ENCODE assay signal across 20 cellular contexts in the genomic region with DNA sequence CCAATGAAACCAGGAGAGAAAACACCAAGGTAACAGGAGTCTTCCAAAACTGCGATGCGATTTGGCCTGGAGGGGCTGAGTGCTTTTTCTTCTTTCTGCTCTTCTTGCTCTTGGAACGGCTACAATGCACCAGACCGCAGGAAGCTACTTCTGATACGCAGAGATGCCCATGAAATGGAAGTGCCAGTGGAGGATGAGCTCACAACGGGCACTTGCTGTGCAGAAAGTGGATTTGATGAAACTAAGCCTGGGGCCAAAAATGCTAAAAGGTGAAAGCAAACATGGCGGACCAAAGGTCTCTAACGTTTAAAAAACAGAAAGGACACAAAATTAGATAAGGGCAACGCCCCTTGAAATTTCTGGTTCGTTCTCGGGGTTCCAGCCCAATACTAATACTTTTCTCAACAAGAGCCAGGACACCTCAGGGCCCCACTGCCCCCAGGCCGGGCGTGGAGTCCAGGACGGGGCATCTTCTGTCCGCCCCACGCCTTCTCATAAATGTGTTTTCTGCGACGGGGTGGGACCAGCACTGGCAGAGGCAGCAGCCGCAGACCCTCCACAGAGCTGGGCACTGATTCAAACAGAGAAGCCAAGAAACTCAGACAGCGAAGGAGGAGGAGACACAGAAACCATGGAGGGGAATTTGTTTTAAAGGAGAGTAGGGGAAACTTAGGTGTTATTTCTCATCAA.
DNase-seq lines count a peak whose midpoint lies in the region; ATAC-seq and TF ChIP-seq lines count a peak whose summit lies in the region.
"Had no signal": no experiment of that assay in that cellular context is flagged by ENCODE, and none has a peak within 500 bp of the region (broad histone marks: within the 10 kb centered on the region; RNA-seq: fewer than 3 reads in every experiment).

No MANE protein-coding gene starts in this region.

- no peaks in the 10 kb centered on the region for H3K36me3 ChIP-seq in heart right ventricle

- WGBS in heart right ventricle, 2 donors: 88 to 90% methylated on average over 20 of the region's 20 CpGs

- no peak overlapping the region for H3K4me3 ChIP-seq in heart right ventricle

- H3K27me3 ChIP-seq in heart right ventricle: peaks cover 0 to 27% (median 21%) of the 10 kb centered on the region in 7 donors

- no peaks in the 10 kb centered on the region for H3K4me1 ChIP-seq in heart right ventricle

- peak overlapping the region in 3 of 5 experiments; percentile 5 to 53 (median 7) for H3K4me3 Mint-ChIP-seq in brain
- H3K4me3 Mint-ChIP-seq in stimulated activated effector memory CD8-positive, alpha-beta T cell treated with anti-CD3 and anti-CD28 coated beads, Interleukin-12 subunit alpha, Interleukin-12 subunit beta, amount 100 ng/mL, for 72 hours: no peak overlapping the region
- H3K4me3 Mint-ChIP-seq: H9, HFFc6 had no signal

- H3K27ac ChIP-seq in heart right ventricle: no peak overlapping the region
- H3K27ac ChIP-seq: C4-2B, KMS-11 had no signal

- no peak for TF ChIP-seq CTCF in heart right ventricle (IDR thresholded peaks at IDR 0.05)
- TF ChIP-seq CTCF in brain (conservative IDR thresholded peaks at IDR 0.05): no peak

- no peak for ATAC-seq in Right ventricle myocardium superior (ENCODE audit: poor library complexity)
- ATAC-seq in heart right ventricle: no peak
- ATAC-seq in left ventricle myocardium superior: no peak
- ATAC-seq in stimulated activated effector memory CD8-positive, alpha-beta T cell treated with anti-CD3 and anti-CD28 coated beads, Interleukin-12 subunit alpha, Interleukin-12 subunit beta, amount 100 ng/mL, for 72 hours: no peak
- ATAC-seq in esophagus mucosa: no peak
- ATAC-seq in HG03280 (IDR thresholded peaks at IDR 0.05; ENCODE audit: unreplicated experiment): no peak
- ATAC-seq in GM18519 (IDR thresholded peaks at IDR 0.05; ENCODE audit: low FRiP score, unreplicated experiment): no peak

- no peaks in the 10 kb centered on the region for H3K9me3 ChIP-seq in heart right ventricle
- H3K9me3 ChIP-seq: SK-N-SH had no signal

- H3K9me3 Mint-ChIP-seq in brain: no peaks in the 10 kb centered on the region
- no peaks in the 10 kb centered on the region for H3K9me3 Mint-ChIP-seq in stimulated activated effector memory CD8-positive, alpha-beta T cell treated with anti-CD3 and anti-CD28 coated beads, Interleukin-12 subunit alpha, Interleukin-12 subunit beta, amount 100 ng/mL, for 72 hours
- H3K9me3 Mint-ChIP-seq: H9, HFFc6 had no signal

- H3K27me3 Mint-ChIP-seq in brain: peaks cover 2% of the 10 kb centered on the region

- no peaks in the 10 kb centered on the region for H3K36me3 Mint-ChIP-seq in brain
- H3K36me3 Mint-ChIP-seq in stimulated activated effector memory CD8-positive, alpha-beta T cell treated with anti-CD3 and anti-CD28 coated beads, Interleukin-12 subunit alpha, Interleukin-12 subunit beta, amount 100 ng/mL, for 72 hours: no peaks in the 10 kb centered on the region

- intact Hi-C loops in Right ventricle myocardium superior (cut with DNase I): no loop called here
- intact Hi-C loops in heart right ventricle (cut with DNase I): no loop called here
- intact Hi-C loops in left ventricle myocardium superior (cut with micrococcal nuclease): no loop called here

- peaks cover 78% of the 10 kb centered on the region for H3K4me1 Mint-ChIP-seq in brain
- H3K4me1 Mint-ChIP-seq in stimulated activated effector memory CD8-positive, alpha-beta T cell treated with anti-CD3 and anti-CD28 coated beads, Interleukin-12 subunit alpha, Interleukin-12 subunit beta, amount 100 ng/mL, for 72 hours: no peaks in the 10 kb centered on the region

- peak; percentile 34 for DNase-seq in Right ventricle myocardium superior
- no peak for DNase-seq in heart right ventricle
- peak; percentile 17 for DNase-seq in left ventricle myocardium superior
- DNase-seq in stimulated activated effector memory CD8-positive, alpha-beta T cell treated with anti-CD3 and anti-CD28 coated beads, Interleukin-12 subunit alpha, Interleukin-12 subunit beta, amount 100 ng/mL, for 72 hours (ENCODE audit: low spot score in 2 of 2): no peak
- DNase-seq: AML-193, GF-D8, HFFc6, NCI-H1694 treated with DMSO at 0.1 percent for 48 hours, NCI-H2081 treated with DMSO at 0.1 percent for 48 hours, NCI-H446, NCI-H526 treated with DMSO at 0.1 percent for 48 hours, SIG-M5 had no signal

- H3K27ac Mint-ChIP-seq in brain: peak overlapping the region; percentile 69 to 98 (median 92)
- peak overlapping the region; percentile 3 for H3K27ac Mint-ChIP-seq in stimulated activated effector memory CD8-positive, alpha-beta T cell treated with anti-CD3 and anti-CD28 coated beads, Interleukin-12 subunit alpha, Interleukin-12 subunit beta, amount 100 ng/mL, for 72 hours
- H3K27ac Mint-ChIP-seq: H9, HFFc6 had no signal

Comparison
In these comparisons a context has a peak if more than half of its experiments do, and no peak if none do; other contexts are left out.
1. DNase-seq: peak in Right ventricle myocardium superior (single experiment) and left ventricle myocardium superior (single experiment); none in heart right ventricle (0 of 2) and stimulated activated effector memory CD8-positive, alpha-beta T cell treated with anti-CD3 and anti-CD28 coated beads, Interleukin-12 subunit alpha, Interleukin-12 subunit beta, amount 100 ng/mL, for 72 hours (0 of 2).